2 cellular contexts compared by ENCODE assay signal in the genomic region with DNA sequence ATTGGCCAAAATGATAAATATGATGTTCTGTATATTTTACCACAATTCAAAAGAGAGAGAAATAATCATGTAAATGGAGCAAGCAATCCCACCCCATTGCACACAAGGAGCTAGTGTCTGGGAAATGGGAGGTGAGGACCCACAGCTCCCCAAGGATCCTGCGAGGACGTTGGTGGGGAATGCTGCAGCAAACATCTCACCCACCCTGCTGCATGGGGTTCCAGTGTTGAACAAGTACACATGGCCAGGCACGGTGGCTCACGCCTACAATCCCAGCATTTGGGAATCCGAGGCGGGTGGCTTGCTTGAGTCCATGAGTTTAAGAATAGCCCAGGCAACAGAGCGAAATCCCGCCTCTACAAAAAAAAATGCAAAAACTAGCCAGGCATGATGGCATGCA.
TF ChIP-seq lines count a peak whose summit lies in the region.

No MANE protein-coding gene starts in this region.

TF ChIP-seq in H1, 55 proteins besides CTCF, POLR2A, EP300 and RAD21:
- TF ChIP-seq BACH1 (IDR thresholded peaks at IDR 0.05; ENCODE audit: low read length) (no peak), SRF (IDR thresholded peaks at IDR 0.05; ENCODE audit: low read depth, low read length) (no peak), PHF8 (conservative IDR thresholded peaks at IDR 0.05; ENCODE audit: low read depth, low read length) (no peak), YY1 (IDR thresholded peaks at IDR 0.05; ENCODE audit: low read depth, low read length) (no peak), EZH2 (IDR thresholded peaks at IDR 0.05; ENCODE audit: low read depth, low read length, severe bottlenecking) (no peak), SIN3A (conservative IDR thresholded peaks at IDR 0.05 in 1 of 2, IDR thresholded peaks at IDR 0.05 in 1 of 2; ENCODE audit: low read depth in 1 of 2, low read length in 2 of 2) (no peak), TAF7 (optimal IDR thresholded peaks at IDR 0.05; ENCODE audit: borderline replicate concordance, low read depth, low read length) (no peak), ASH2L (IDR thresholded peaks at IDR 0.05; ENCODE audit: low read length) (no peak), GTF2F1 (IDR thresholded peaks at IDR 0.05; ENCODE audit: borderline replicate concordance, low read depth, low read length) (no peak), EGR1 (IDR thresholded peaks at IDR 0.05; ENCODE audit: borderline replicate concordance, low read depth, low read length) (no peak), CBX8 (IDR thresholded peaks at IDR 0.05; ENCODE audit: borderline replicate concordance, low read depth, low read length) (no peak)
- TF ChIP-seq, protein P1, sequence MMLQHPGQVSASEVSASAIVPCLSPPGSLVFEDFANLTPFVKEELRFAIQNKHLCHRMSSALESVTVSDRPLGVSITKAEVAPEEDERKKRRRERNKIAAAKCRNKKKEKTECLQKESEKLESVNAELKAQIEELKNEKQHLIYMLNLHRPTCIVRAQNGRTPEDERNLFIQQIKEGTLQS (IDR thresholded peaks at IDR 0.05; ENCODE audit: insufficient read depth, low read depth, low read length), result no peak

TF ChIP-seq in HEK293T, 16 proteins besides CTCF, POLR2A, EP300 and RAD21:
- TF ChIP-seq SP1 (IDR thresholded peaks at IDR 0.05), result no peak
- TF ChIP-seq, protein P2, sequence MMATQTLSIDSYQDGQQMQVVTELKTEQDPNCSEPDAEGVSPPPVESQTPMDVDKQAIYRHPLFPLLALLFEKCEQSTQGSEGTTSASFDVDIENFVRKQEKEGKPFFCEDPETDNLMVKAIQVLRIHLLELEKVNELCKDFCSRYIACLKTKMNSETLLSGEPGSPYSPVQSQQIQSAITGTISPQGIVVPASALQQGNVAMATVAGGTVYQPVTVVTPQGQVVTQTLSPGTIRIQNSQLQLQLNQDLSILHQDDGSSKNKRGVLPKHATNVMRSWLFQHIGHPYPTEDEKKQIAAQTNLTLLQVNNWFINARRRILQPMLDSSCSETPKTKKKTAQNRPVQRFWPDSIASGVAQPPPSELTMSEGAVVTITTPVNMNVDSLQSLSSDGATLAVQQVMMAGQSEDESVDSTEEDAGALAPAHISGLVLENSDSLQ (IDR thresholded peaks at IDR 0.05), result no peak
